ENCODE assay signal across 20 cellular contexts in the genomic region with DNA sequence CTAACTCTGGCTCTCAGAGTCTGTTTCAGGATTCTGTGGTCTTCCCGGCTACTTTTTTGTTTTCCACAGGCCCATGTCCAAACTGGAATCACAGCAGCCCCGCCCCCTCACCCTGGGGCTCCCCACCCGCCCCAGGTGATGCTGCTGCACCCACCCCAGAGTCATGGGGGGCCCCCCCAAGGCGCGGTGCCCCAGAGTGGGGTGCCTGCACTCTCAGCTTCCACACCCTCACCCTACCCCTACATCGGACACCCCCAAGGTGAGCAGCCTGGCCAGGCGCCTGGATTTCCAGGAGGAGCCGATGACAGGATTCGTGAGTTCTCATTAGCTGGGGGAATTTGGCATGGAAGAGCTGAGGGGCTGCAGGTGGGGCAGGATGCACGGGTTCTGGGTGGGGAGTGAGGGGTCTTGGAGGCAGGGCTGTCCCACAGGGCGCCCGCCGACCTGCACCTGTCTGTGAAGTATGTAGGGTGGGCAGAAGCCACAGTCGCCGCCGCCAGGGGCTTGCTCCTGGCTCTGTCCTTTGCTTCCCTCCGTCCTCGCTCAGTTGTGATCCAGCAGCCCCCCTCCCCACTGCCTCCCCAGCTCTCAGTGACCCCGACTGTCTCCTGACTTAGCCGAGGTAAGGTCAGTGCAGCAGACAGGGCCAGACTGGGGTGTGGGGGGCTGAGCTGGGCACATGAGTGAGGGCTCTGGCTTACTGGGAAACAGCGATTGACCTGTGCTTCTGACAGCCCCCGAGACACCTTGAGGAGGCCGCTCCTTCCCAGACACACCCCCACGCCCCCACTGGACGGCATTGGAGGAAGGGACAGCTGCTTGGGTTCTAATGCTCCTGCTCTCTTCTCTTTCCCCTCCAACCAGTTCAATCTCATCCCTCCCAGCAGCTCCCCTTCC. TPM values are rescaled to one million over a fixed set of nuclear protein-coding genes. Genes with fewer than 3 reads are reported as not detected.
DNase-seq lines count a peak whose midpoint lies in the region; ATAC-seq, FAIRE-seq and TF ChIP-seq lines count a peak whose summit lies in the region.
"Had no signal": no experiment of that assay in that cellular context is flagged by ENCODE, and none has a peak within 500 bp of the region (broad histone marks: within the 10 kb centered on the region; RNA-seq: fewer than 3 reads in every experiment).

No MANE protein-coding gene starts in this region.

- no peak overlapping the region for H2AFZ ChIP-seq in K562 (ENCODE audit: low read depth, low read length)
- H2AFZ ChIP-seq: PC-9 had no signal

- no peak overlapping the region for H3K27ac ChIP-seq in K562 (ENCODE audit: extremely low read depth, low read depth, low read length)
- H3K27ac ChIP-seq in mesendoderm (ENCODE audit: low read depth, low read length): no peak overlapping the region
- H3K27ac ChIP-seq: BLaER1 treated with 17β-estradiol and CSF1 and Interleukin-3, amounts not matched to agents 10 nM and 100 nM; PC-9 had no signal

- no peak overlapping the region for H3K23ac ChIP-seq in mesendoderm (ENCODE audit: low read length)

- ATAC-seq in K562 (peak; percentile 24), GM18519 (IDR thresholded peaks at IDR 0.05; ENCODE audit: low FRiP score, unreplicated experiment) (no peak)
- ATAC-seq: Right ventricle myocardium inferior had no signal

- H3K27me3 Mint-ChIP-seq in activated naive CD4-positive, alpha-beta T cell treated with anti-CD3 and anti-CD28 coated beads for 36 hours (ENCODE audit: low read depth): no peaks in the 10 kb centered on the region

- H3K4me3 ChIP-seq in H7 (ENCODE audit: insufficient read depth, low read depth, low read length): no peak overlapping the region
- H3K4me3 ChIP-seq in K562: no peak overlapping the region
- H3K4me3 ChIP-seq in mesendoderm (ENCODE audit: low read length): no peak overlapping the region
- H3K4me3 ChIP-seq: BLaER1 treated with 17β-estradiol and CSF1 and Interleukin-3, amounts not matched to agents 10 nM and 100 nM; PC-9 had no signal

- in situ Hi-C loops in K562 (cut with MboI): no loop called here

- H3K4me1 ChIP-seq in K562 (replicated peaks in 1 of 2; ENCODE audit: control insufficient read depth in 2 of 2, insufficient read depth in 2 of 2, low read length in 2 of 2) (peaks cover 0 to 20% of the 10 kb centered on the region in 2 experiments; a peak in 2 of 5 replicates), mesendoderm (ENCODE audit: control insufficient read depth, low read depth, low read length) (no peaks in the 10 kb centered on the region)

- no peaks in the 10 kb centered on the region for H3K27me3 ChIP-seq in H7 (ENCODE audit: control insufficient read depth, insufficient read depth, low read length)
- H3K27me3 ChIP-seq in K562 (ENCODE audit: control insufficient read depth in 2 of 2, insufficient read depth in 2 of 2, low read length in 2 of 2): no peaks in the 10 kb centered on the region
- H3K27me3 ChIP-seq in mesendoderm (ENCODE audit: insufficient read depth, low read length, poor library complexity): no peaks in the 10 kb centered on the region
- H3K27me3 ChIP-seq: BLaER1 treated with 17β-estradiol and CSF1 and Interleukin-3, amounts not matched to agents 10 nM and 100 nM had no signal

- no peak overlapping the region for H4K5ac ChIP-seq in mesendoderm (ENCODE audit: low read length)

- no peak overlapping the region for H3K18ac ChIP-seq in mesendoderm (ENCODE audit: low read length)

- H2AK5ac ChIP-seq in mesendoderm (ENCODE audit: low read length): no peak overlapping the region

- no peak for TF ChIP-seq POLR2A in K562 (conservative IDR thresholded peaks at IDR 0.05)

- no peak overlapping the region for H3K4ac ChIP-seq in mesendoderm (ENCODE audit: low read depth, low read length)

- H3K4me3 Mint-ChIP-seq in activated naive CD4-positive, alpha-beta T cell treated with anti-CD3 and anti-CD28 coated beads for 36 hours: no peak overlapping the region

- no peak overlapping the region for H2BK120ac ChIP-seq in mesendoderm (ENCODE audit: low read depth, low read length)

- peaks cover 3% of the 10 kb centered on the region; the same call in 1 of the 3 replicates for H3K79me2 ChIP-seq in K562 (ENCODE audit: control insufficient read depth, insufficient read depth, low read length)
- H3K79me2 ChIP-seq in mesendoderm (ENCODE audit: control insufficient read depth, insufficient read depth, low read length): no peaks in the 10 kb centered on the region

- H3K79me1 ChIP-seq in mesendoderm (ENCODE audit: low read length): no peaks in the 10 kb centered on the region

- peak in 1 of 3 experiments; percentile 17; a peak in 1 of 6 replicates for TF ChIP-seq CTCF in K562 (IDR thresholded peaks at IDR 0.05 in 2 of 3, conservative IDR thresholded peaks at IDR 0.05 in 1 of 3; ENCODE audit: insufficient read depth in 2 of 3, low read depth in 1 of 3, low read length in 3 of 3)

- H3K36me3 Mint-ChIP-seq in activated naive CD4-positive, alpha-beta T cell treated with anti-CD3 and anti-CD28 coated beads for 36 hours (ENCODE audit: low read depth): peaks cover 55% of the 10 kb centered on the region

- H4K8ac ChIP-seq in mesendoderm (ENCODE audit: low read depth, low read length): no peak overlapping the region

- no peak overlapping the region for H3K9ac ChIP-seq in K562 (ENCODE audit: insufficient read depth in 1 of 2, low read depth in 2 of 2, low read length in 2 of 2)
- H3K9ac ChIP-seq in mesendoderm (ENCODE audit: low read length): no peak overlapping the region
- H3K9ac ChIP-seq: BLaER1 treated with 17β-estradiol and CSF1 and Interleukin-3, amounts not matched to agents 10 nM and 100 nM had no signal

- H3K56ac ChIP-seq in mesendoderm (ENCODE audit: low read length): no peak overlapping the region

- H4K20me1 ChIP-seq in K562 (replicated peaks; ENCODE audit: control insufficient read depth, insufficient read depth, low read length): peaks cover 13% of the 10 kb centered on the region; the same call in 1 of the 2 replicates

- 91% methylated on average over 18 of the region's 25 CpGs for whole genome bisulfite sequencing in K562 (ENCODE audit: insufficient coverage, low coverage, missing lambda C conversion rate)
- WGBS in mesendoderm (ENCODE audit: extremely low coverage, insufficient coverage, low lambda C conversion rate): no CpG with 5 or more reads among the region's 25 CpGs

- H3K9me1 ChIP-seq in K562 (ENCODE audit: control insufficient read depth, insufficient read depth, low read length): no peaks in the 10 kb centered on the region

- no peak overlapping the region for H2BK15ac ChIP-seq in mesendoderm (replicated peaks; ENCODE audit: low read depth)

- no peak overlapping the region for H3K4me2 ChIP-seq in K562 (ENCODE audit: insufficient read depth, low read length)
- no peak overlapping the region for H3K4me2 ChIP-seq in mesendoderm (ENCODE audit: low read length)
- H3K4me2 ChIP-seq: BLaER1 treated with 17β-estradiol and CSF1 and Interleukin-3, amounts not matched to agents 10 nM and 100 nM; PC-9 had no signal

- CTCF ChIA-PET in activated naive CD4-positive, alpha-beta T cell treated with anti-CD3 and anti-CD28 coated beads for 36 hours (lab: Charles Lee): no interaction called here
- CTCF ChIA-PET in K562 (lab: Yijun Ruan, JAX; ENCODE audit: low intra/inter-chr PET ratio): no interaction called here

- H3K36me3 ChIP-seq in H7 (replicated peaks; ENCODE audit: control insufficient read depth, insufficient read depth, low read length) (peaks cover 42% of the 10 kb centered on the region), K562 (ENCODE audit: control insufficient read depth, insufficient read depth, low read length) (peaks cover 74% of the 10 kb centered on the region), mesendoderm (ENCODE audit: control insufficient read depth, insufficient read depth, low read length) (peaks cover 34% of the 10 kb centered on the region)

- no peak for TF ChIP-seq RAD21 in K562 (CRISPR knock-in tag; conservative IDR thresholded peaks at IDR 0.05 in 1 of 2, IDR thresholded peaks at IDR 0.05 in 1 of 2)

- FAIRE-seq in K562 (lab: Jason Lieb, UNC): no peak

- POLR2A ChIA-PET in K562 (lab: Yijun Ruan, JAX): interaction anchor here (1.1 to 5.9 kb wide), 5 partner anchors 7 to 29 kb away, joined by 3 to 72 read pairs (median 7); partner anchors contain the start of gene TUFM

- TF ChIP-seq EP300 in K562 (IDR thresholded peaks at IDR 0.05; ENCODE audit: low read length): no peak

- no peaks in the 10 kb centered on the region for H3K9me3 ChIP-seq in K562 (replicated peaks; ENCODE audit: control insufficient read depth, insufficient read depth, low read depth, low read length)
- H3K9me3 ChIP-seq: BLaER1 treated with 17β-estradiol and CSF1 and Interleukin-3, amounts not matched to agents 10 nM and 100 nM had no signal

- BruUV-seq in K562 (replicated peaks; lab: Mats Ljungman, UMichigan): no TSS peak

- intact Hi-C loops in activated naive CD4-positive, alpha-beta T cell treated with anti-CD3 and anti-CD28 coated beads for 36 hours (cut with micrococcal nuclease): no loop called here
- intact Hi-C loops in K562 (cut with micrococcal nuclease): no loop called here

- DNase-seq in activated naive CD4-positive, alpha-beta T cell treated with anti-CD3 and anti-CD28 coated beads for 36 hours: no peak
- no peak for DNase-seq in activated naive CD4-positive, alpha-beta T cell treated with anti-CD3 and anti-CD28 coated beads, Interleukin-2, amount 50 U/mL, for 16 hours
- DNase-seq in H7: peak; percentile 59
- peak in 1 of 4 experiments; percentile 25 for DNase-seq in K562 (ENCODE audit: extremely low read depth in 1 of 4, low spot score in 3 of 4)
- peak; percentile 22 for DNase-seq in mesendoderm
- DNase-seq in SIG-M5 treated with dmso at 0.1 percent for 504 hours (lab: John Stamatoyannopoulos, UW; ENCODE audit: unreplicated experiment): no peak
- no peak for DNase-seq in NCI-H1048 (lab: John Stamatoyannopoulos, UW)
- DNase-seq: 8988T, DMS 273 treated with DMSO at 0.1 percent for 48 hours, Kasumi-1, NCI-H1417, NCI-H1930, NCI-H2171, NCI-H446 treated with DMSO at 0.1 percent for 48 hours, NCI-H774 had no signal

- peaks cover 20% of the 10 kb centered on the region for H3K4me1 Mint-ChIP-seq in activated naive CD4-positive, alpha-beta T cell treated with anti-CD3 and anti-CD28 coated beads for 36 hours (ENCODE audit: low read depth)

- no peak overlapping the region for H2BK5ac ChIP-seq in mesendoderm (ENCODE audit: low read length)

- peak overlapping the region; percentile 51 for H3K27ac Mint-ChIP-seq in activated naive CD4-positive, alpha-beta T cell treated with anti-CD3 and anti-CD28 coated beads for 36 hours

- no peaks in the 10 kb centered on the region for H3K9me3 Mint-ChIP-seq in activated naive CD4-positive, alpha-beta T cell treated with anti-CD3 and anti-CD28 coated beads for 36 hours

RNA-seq across cellular contexts. Expression of gene TUFM, which starts 10.0 kb away (rescaled TPM):
- total RNA-seq in activated naive CD4-positive, alpha-beta T cell treated with anti-CD3 and anti-CD28 coated beads for 36 hours: 100 to 1,000 TPM; 276 to 289 TPM
- total RNA-seq in H7 (2014; rRNA removed; shearing (Covaris generic)): 299 and 301 TPM in 2 replicates
- total RNA-seq in K562 (2011; cell fraction: chromatin; rRNA removed; ENCODE audit: low replicate concordance): 141 and 307 TPM in 2 replicates
- total RNA-seq in K562 (2011; cell fraction: nucleolus; rRNA removed): 333 and 347 TPM in 2 replicates
- 204 and 233 TPM in 2 replicates for total RNA-seq in K562 (2011; cell fraction: nucleoplasm; rRNA removed)
- total RNA-seq in K562 (2014; rRNA removed) (366 and 468 TPM in 2 replicates), K562 (2014; rRNA removed; fragmentation: Illumina TruSeq; extraction: Trizol) (202 and 249 TPM in 2 replicates), K562 (2015; rRNA removed; fragmentation: Illumina TruSeq; extraction: Trizol) (255 and 256 TPM in 2 replicates), K562 (2021) (410 and 434 TPM in 2 replicates)
- polyA plus RNA-seq in K562 (2011; rRNA removed) (174 and 217 TPM in 2 replicates), K562 (2014; fragmentation: Illumina TruSeq; extraction: Trizol) (354 and 374 TPM in 2 replicates), K562 (2014; fragmentation: Nextera tagmentation; extraction: Ambion mirVana) (10 to 100 TPM; 34.1 to 71.2 TPM), K562 (2014; rRNA removed) (275 and 298 TPM in 2 replicates)
- 203 and 308 TPM in 2 replicates for polyA plus RNA-seq in K562 (2011; cell fraction: cytosol; rRNA removed)
- 506 and 760 TPM in 2 replicates for polyA plus RNA-seq in K562 (2011; cell fraction: nucleus; rRNA removed)
- 267 and 370 TPM in 2 replicates for polyA plus RNA-seq in K562 (2012)
- 73.7 and 83.7 TPM in 2 replicates for polyA minus RNA-seq in K562 (2011; rRNA and poly(A)+ RNA removed)
- polyA minus RNA-seq in K562 (2011; cell fraction: cytosol; rRNA and poly(A)+ RNA removed): 105 and 124 TPM in 2 replicates
- polyA minus RNA-seq in K562 (2011; cell fraction: nucleus; rRNA and poly(A)+ RNA removed): 69.0 and 71.4 TPM in 2 replicates
- polyA plus RNA-seq in mesendoderm (2013, experiment 1 of 2): 162 TPM
- 164 TPM for polyA plus RNA-seq in mesendoderm (2013, experiment 2 of 2)

RNA-seq across cellular contexts. Expression of gene ATXN2L, which starts 13.3 kb away (rescaled TPM):
- 100 to 1,000 TPM; 392 to 408 TPM for total RNA-seq in activated naive CD4-positive, alpha-beta T cell treated with anti-CD3 and anti-CD28 coated beads for 36 hours
- 77.9 and 88.4 TPM in 2 replicates for total RNA-seq in H7 (2014; rRNA removed; shearing (Covaris generic))
- 649 and 780 TPM in 2 replicates for total RNA-seq in K562 (2011; cell fraction: chromatin; rRNA removed; ENCODE audit: low replicate concordance)
- 305 and 317 TPM in 2 replicates for total RNA-seq in K562 (2011; cell fraction: nucleolus; rRNA removed)
- total RNA-seq in K562 (2011; cell fraction: nucleoplasm; rRNA removed): 402 and 422 TPM in 2 replicates
- total RNA-seq in K562 (2014; rRNA removed) (62.2 and 78.2 TPM in 2 replicates), K562 (2014; rRNA removed; fragmentation: Illumina TruSeq; extraction: Trizol) (37.2 and 38.7 TPM in 2 replicates), K562 (2015; rRNA removed; fragmentation: Illumina TruSeq; extraction: Trizol) (35.7 and 36.4 TPM in 2 replicates), K562 (2021) (233 and 280 TPM in 2 replicates)
- polyA plus RNA-seq in K562 (2011; rRNA removed) (25.1 and 43.6 TPM in 2 replicates), K562 (2014; fragmentation: Illumina TruSeq; extraction: Trizol) (130 and 193 TPM in 2 replicates), K562 (2014; fragmentation: Nextera tagmentation; extraction: Ambion mirVana) (1 to 10 TPM; 3.8 to 6.5 TPM), K562 (2014; rRNA removed) (115 and 145 TPM in 2 replicates)
- polyA plus RNA-seq in K562 (2011; cell fraction: cytosol; rRNA removed): 32.0 and 34.3 TPM in 2 replicates
- polyA plus RNA-seq in K562 (2011; cell fraction: nucleus; rRNA removed): 272 and 340 TPM in 2 replicates
- polyA plus RNA-seq in K562 (2012): 146 and 261 TPM in 2 replicates
- polyA minus RNA-seq in K562 (2011; rRNA and poly(A)+ RNA removed): 37.4 and 45.8 TPM in 2 replicates
- 89.4 and 177 TPM in 2 replicates for polyA minus RNA-seq in K562 (2011; cell fraction: cytosol; rRNA and poly(A)+ RNA removed)
- 75.4 and 98.7 TPM in 2 replicates for polyA minus RNA-seq in K562 (2011; cell fraction: nucleus; rRNA and poly(A)+ RNA removed)
- polyA plus RNA-seq in mesendoderm (2013, experiment 1 of 2): 201 TPM
- polyA plus RNA-seq in mesendoderm (2013, experiment 2 of 2): 196 TPM

RNA-seq across cellular contexts. Expression of gene SH2B1, which starts 27.5 kb away (rescaled TPM):
- 10 to 100 TPM; 28.4 to 33.9 TPM for total RNA-seq in activated naive CD4-positive, alpha-beta T cell treated with anti-CD3 and anti-CD28 coated beads for 36 hours
- 38.9 and 40.0 TPM in 2 replicates for total RNA-seq in H7 (2014; rRNA removed; shearing (Covaris generic))
- total RNA-seq in K562 (2011; cell fraction: chromatin; rRNA removed; ENCODE audit: low replicate concordance): 80.7 and 204 TPM in 2 replicates
- total RNA-seq in K562 (2011; cell fraction: nucleolus; rRNA removed): 124 and 147 TPM in 2 replicates
- 94.3 and 96.1 TPM in 2 replicates for total RNA-seq in K562 (2011; cell fraction: nucleoplasm; rRNA removed)
- total RNA-seq in K562 (2014; rRNA removed) (24.7 and 25.9 TPM in 2 replicates), K562 (2014; rRNA removed; fragmentation: Illumina TruSeq; extraction: Trizol) (4.2 and 9.5 TPM in 2 replicates), K562 (2015; rRNA removed; fragmentation: Illumina TruSeq; extraction: Trizol) (15.3 and 16.8 TPM in 2 replicates), K562 (2021) (52.5 and 58.2 TPM in 2 replicates)
- polyA plus RNA-seq in K562 (2011; rRNA removed) (12.3 and 23.7 TPM in 2 replicates), K562 (2014; fragmentation: Illumina TruSeq; extraction: Trizol) (39.4 and 43.6 TPM in 2 replicates), K562 (2014; fragmentation: Nextera tagmentation; extraction: Ambion mirVana) (under 1 TPM; 0.18 to 0.53 TPM), K562 (2014; rRNA removed) (41.7 and 42.5 TPM in 2 replicates)
- polyA plus RNA-seq in K562 (2011; cell fraction: cytosol; rRNA removed): 17.1 and 29.3 TPM in 2 replicates
- 163 and 237 TPM in 2 replicates for polyA plus RNA-seq in K562 (2011; cell fraction: nucleus; rRNA removed)
- polyA plus RNA-seq in K562 (2012): 36.6 and 51.3 TPM in 2 replicates
- polyA minus RNA-seq in K562 (2011; rRNA and poly(A)+ RNA removed): 3.2 and 4.6 TPM in 2 replicates
- polyA minus RNA-seq in K562 (2011; cell fraction: cytosol; rRNA and poly(A)+ RNA removed): 8.1 and 11.8 TPM in 2 replicates
- polyA minus RNA-seq in K562 (2011; cell fraction: nucleus; rRNA and poly(A)+ RNA removed): 28.5 and 28.7 TPM in 2 replicates
- 12.7 TPM for polyA plus RNA-seq in mesendoderm (2013, experiment 1 of 2)
- 12.5 TPM for polyA plus RNA-seq in mesendoderm (2013, experiment 2 of 2)

RNA-seq across cellular contexts. Expression of gene ATP2A1, which starts 42.2 kb away (rescaled TPM):
- total RNA-seq in activated naive CD4-positive, alpha-beta T cell treated with anti-CD3 and anti-CD28 coated beads for 36 hours: 1 to 10 TPM; 4.2 to 5.3 TPM
- 0.10 and 1.0 TPM in 2 replicates for total RNA-seq in H7 (2014; rRNA removed; shearing (Covaris generic))
- 19.9 and 68.6 TPM in 2 replicates for total RNA-seq in K562 (2011; cell fraction: chromatin; rRNA removed; ENCODE audit: low replicate concordance)
- total RNA-seq in K562 (2011; cell fraction: nucleolus; rRNA removed): 13.0 and 15.8 TPM in 2 replicates
- 17.7 and 18.4 TPM in 2 replicates for total RNA-seq in K562 (2011; cell fraction: nucleoplasm; rRNA removed)
- total RNA-seq in K562 (2014; rRNA removed): 0.41 and 0.65 TPM in 2 replicates
- total RNA-seq in K562 (2014; rRNA removed; fragmentation: Illumina TruSeq; extraction: Trizol): 0.64 and 0.65 TPM in 2 replicates
- 0.65 and 1.9 TPM in 2 replicates for total RNA-seq in K562 (2015; rRNA removed; fragmentation: Illumina TruSeq; extraction: Trizol)
- 2.3 and 2.6 TPM in 2 replicates for total RNA-seq in K562 (2021)
- 1.2 and 3.1 TPM in 2 replicates for polyA plus RNA-seq in K562 (2011; rRNA removed)
- polyA plus RNA-seq in K562 (2011; cell fraction: cytosol; rRNA removed): 1.5 and 2.5 TPM in 2 replicates
- polyA plus RNA-seq in K562 (2011; cell fraction: nucleus; rRNA removed): 27.8 and 31.5 TPM in 2 replicates
- polyA plus RNA-seq in K562 (2012): 2.8 and 6.1 TPM in 2 replicates
- 1.8 TPM in 2 replicates for polyA plus RNA-seq in K562 (2014; fragmentation: Illumina TruSeq; extraction: Trizol)
- polyA plus RNA-seq in K562 (2014; fragmentation: Nextera tagmentation; extraction: Ambion mirVana): under 1 TPM; 0.25 to 0.58 TPM
- 1.4 and 1.8 TPM in 2 replicates for polyA plus RNA-seq in K562 (2014; rRNA removed)
- polyA minus RNA-seq in K562 (2011; rRNA and poly(A)+ RNA removed): 0.60 and 2.1 TPM in 2 replicates
- polyA minus RNA-seq in K562 (2011; cell fraction: cytosol; rRNA and poly(A)+ RNA removed): 0.76 and 1.4 TPM in 2 replicates
- 2.0 and 4.8 TPM in 2 replicates for polyA minus RNA-seq in K562 (2011; cell fraction: nucleus; rRNA and poly(A)+ RNA removed)
- polyA plus RNA-seq in mesendoderm (2013, experiment 1 of 2): 0.44 TPM
- 1.0 TPM for polyA plus RNA-seq in mesendoderm (2013, experiment 2 of 2)
- total RNA-seq: Daoy had no signal

Comparison
In these comparisons a context has a peak if more than half of its experiments do, and no peak if none do; other contexts are left out.
1. DNase-seq: peak in H7 (single experiment) and mesendoderm (single experiment); none in activated naive CD4-positive, alpha-beta T cell treated with anti-CD3 and anti-CD28 coated beads for 36 hours (single experiment), activated naive CD4-positive, alpha-beta T cell treated with anti-CD3 and anti-CD28 coated beads, Interleukin-2, amount 50 U/mL, for 16 hours (single experiment), SIG-M5 treated with dmso at 0.1 percent for 504 hours (single experiment) and NCI-H1048 (single experiment).